In the genomic region with DNA sequence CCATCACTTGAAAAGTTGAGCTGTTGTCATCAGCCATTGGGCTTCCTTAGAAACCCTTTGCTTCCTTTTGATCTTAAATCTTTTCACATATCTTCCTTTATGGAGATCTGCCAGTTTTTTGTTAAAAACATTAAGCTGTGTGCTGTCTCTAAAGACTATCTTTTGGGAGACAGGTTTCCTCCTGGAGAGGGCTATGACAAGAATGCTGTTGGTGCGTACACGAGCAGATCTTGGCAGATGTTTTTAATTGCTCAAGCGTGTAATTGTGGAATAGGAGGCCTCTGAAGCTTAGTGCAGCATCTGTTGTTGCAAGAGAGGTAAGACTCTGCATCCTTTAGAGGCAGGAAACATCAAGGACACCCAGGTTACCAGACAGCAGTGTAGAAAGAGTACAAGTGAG, we compare ENCODE assay signal across 18 cellular contexts. TPM values are rescaled to one million over a fixed set of nuclear protein-coding genes. Genes with fewer than 3 reads are reported as not detected.
DNase-seq lines count a peak whose midpoint lies in the region; TF ChIP-seq lines count a peak whose summit lies in the region.
"Had no signal": no experiment of that assay in that cellular context is flagged by ENCODE, and none has a peak within 500 bp of the region (broad histone marks: within the 10 kb centered on the region; RNA-seq: fewer than 3 reads in every experiment).

No MANE protein-coding gene starts in this region.

- intact Hi-C loops in PC-9 (cut with micrococcal nuclease; ENCODE audit: unreplicated experiment) (loop anchor here (2.0 kb wide), 1 partner anchor 113 kb away; no protein-coding TSS in a partner anchor), posterior vena cava (cut with DNase I) (no loop called here)

- TF ChIP-seq CTCF in PC-9 (conservative IDR thresholded peaks at IDR 0.05): no peak

- H3K27me3 ChIP-seq in PC-9 (ENCODE audit: insufficient read depth, low read depth): no peaks in the 10 kb centered on the region
- H3K27me3 ChIP-seq: colonic mucosa, testis had no signal

- no peak overlapping the region for H3K4me3 ChIP-seq in PC-9
- H3K4me3 ChIP-seq: colonic mucosa, testis had no signal

- POLR2A ChIA-PET in PC-9 (lab: Charles Lee; ENCODE audit: unreplicated experiment): interaction anchor here (0.6 kb wide), 1 partner anchor 9 kb away, joined by 3 read pairs; no protein-coding TSS in a partner anchor
- POLR2A ChIA-PET in HEK293T (lab: Yijun Ruan, JAX): no interaction called here

- peaks cover 32% of the 10 kb centered on the region for H3K4me1 ChIP-seq in PC-9 (replicated peaks; ENCODE audit: insufficient read depth)
- H3K4me1 ChIP-seq: colonic mucosa, testis had no signal

- BruUV-seq in PC-9 (replicated peaks; lab: Mats Ljungman, UMichigan): no TSS peak

- H3K36me3 ChIP-seq in PC-9 (ENCODE audit: low read depth): peaks cover 64% of the 10 kb centered on the region
- H3K36me3 ChIP-seq: colonic mucosa had no signal

- no peak overlapping the region for H2AFZ ChIP-seq in PC-9

- H4K20me1 ChIP-seq in PC-9 (ENCODE audit: insufficient read depth): no peaks in the 10 kb centered on the region

- 0 out of 2 replicates have a peak, but pooled peaks cover 4% of the 10 kb centered on the region for H3K9me3 ChIP-seq in PC-9 (ENCODE audit: insufficient read depth, low read depth)
- H3K9me3 ChIP-seq: colonic mucosa, testis had no signal

- peak; percentile 30 for DNase-seq in NCI-H2196 (lab: John Stamatoyannopoulos, UW; ENCODE audit: unreplicated experiment)
- DNase-seq in NCI-H2196 treated with DMSO at 0.1 percent for 48 hours (lab: John Stamatoyannopoulos, UW; ENCODE audit: unreplicated experiment): no peak
- DNase-seq in PC-9: no peak
- no peak for DNase-seq in epithelial cell of prostate (ENCODE audit: low read depth, low spot score)
- peak; percentile 71 for DNase-seq in pulmonary artery endothelial cell (ENCODE audit: low read depth, low spot score)
- no peak for DNase-seq in nucleus accumbens (lab: John Stamatoyannopoulos, UW)
- DNase-seq in HEK293T (ENCODE audit: extremely low spot score): no peak
- no peak for DNase-seq in posterior vena cava (ENCODE audit: low spot score)
- DNase-seq: activated CD8-positive, alpha-beta T cell treated with anti-CD3 and anti-CD28 coated beads for 36 hours; CD8-positive, alpha-beta T cell; colonic mucosa; GDM1; MM.1S; naive thymus-derived CD8-positive, alpha-beta T cell; NCI-H2081; right cardiac atrium; stimulated activated CD4-positive, alpha-beta T cell treated with anti-CD3 and anti-CD28 coated beads, Interleukin-1b, Interleukin-23, amount 100 ng/mL, for 48 hours; testis had no signal

- H3K79me2 ChIP-seq in PC-9 (ENCODE audit: low read depth): peaks cover 36% of the 10 kb centered on the region; the same call in 1 of the 2 replicates

- H3K27ac ChIP-seq in PC-9: peak overlapping the region; percentile 88
- peak overlapping the region; percentile 84 for H3K27ac ChIP-seq in epithelial cell of prostate
- H3K27ac ChIP-seq: colonic mucosa, testis had no signal

- CTCF ChIA-PET in PC-9 (lab: Charles Lee) (no interaction called here), HEK293T (lab: Yijun Ruan, JAX) (no interaction called here)

- no peaks in the 10 kb centered on the region for H3K9me2 ChIP-seq in PC-9 (ENCODE audit: insufficient read depth)

- H3F3A ChIP-seq in PC-9 (ENCODE audit: insufficient read depth, low read depth): peaks cover 45% of the 10 kb centered on the region

- no peak overlapping the region for H3K4me2 ChIP-seq in PC-9

TF ChIP-seq in HEK293T, 16 proteins besides CTCF, POLR2A, EP300 and RAD21:
- TF ChIP-seq CTBP1 (IDR thresholded peaks at IDR 0.05; ENCODE audit: borderline replicate concordance): no peak
- no peak for TF ChIP-seq PKNOX1 (IDR thresholded peaks at IDR 0.05)
- TF ChIP-seq FOXM1 (IDR thresholded peaks at IDR 0.05; ENCODE audit: borderline replicate concordance): no peak
- no peak for TF ChIP-seq FOXA1 (IDR thresholded peaks at IDR 0.05)
- no peak for TF ChIP-seq ZNF384 (IDR thresholded peaks at IDR 0.05)
- TF ChIP-seq ELF4 (IDR thresholded peaks at IDR 0.05): no peak
- no peak for TF ChIP-seq L3MBTL2 (conservative IDR thresholded peaks at IDR 0.05)
- TF ChIP-seq BHLHE40 (IDR thresholded peaks at IDR 0.05; ENCODE audit: borderline replicate concordance): no peak
- no peak for TF ChIP-seq NFRKB (IDR thresholded peaks at IDR 0.05)
- no peak for TF ChIP-seq HDGF (IDR thresholded peaks at IDR 0.05; ENCODE audit: borderline replicate concordance)
- no peak for TF ChIP-seq LEF1 (IDR thresholded peaks at IDR 0.05; ENCODE audit: borderline replicate concordance)
TF ChIP-seq in HEK293T: peak in this region for 0.

RNA-seq across cellular contexts. Expression of gene PHLDB2, which starts 56.8 kb away (rescaled TPM):
- total RNA-seq in PC-9 (2021) (42.7 and 55.0 TPM in 2 replicates), pulmonary artery endothelial cell (66.9 and 87.3 TPM in 2 replicates), posterior vena cava (100 to 1,000 TPM; 125 to 135 TPM)

Comparison
In these comparisons a context has a peak if more than half of its experiments do, and no peak if none do; other contexts are left out.
1. DNase-seq: peak in NCI-H2196 (single experiment) and pulmonary artery endothelial cell (single experiment); none in NCI-H2196 treated with DMSO at 0.1 percent for 48 hours (single experiment), PC-9 (0 of 2), epithelial cell of prostate (single experiment), nucleus accumbens (0 of 56), HEK293T (single experiment) and posterior vena cava (single experiment).